Comparison of ENCODE assay signal across 1 cellular context in the genomic region with DNA sequence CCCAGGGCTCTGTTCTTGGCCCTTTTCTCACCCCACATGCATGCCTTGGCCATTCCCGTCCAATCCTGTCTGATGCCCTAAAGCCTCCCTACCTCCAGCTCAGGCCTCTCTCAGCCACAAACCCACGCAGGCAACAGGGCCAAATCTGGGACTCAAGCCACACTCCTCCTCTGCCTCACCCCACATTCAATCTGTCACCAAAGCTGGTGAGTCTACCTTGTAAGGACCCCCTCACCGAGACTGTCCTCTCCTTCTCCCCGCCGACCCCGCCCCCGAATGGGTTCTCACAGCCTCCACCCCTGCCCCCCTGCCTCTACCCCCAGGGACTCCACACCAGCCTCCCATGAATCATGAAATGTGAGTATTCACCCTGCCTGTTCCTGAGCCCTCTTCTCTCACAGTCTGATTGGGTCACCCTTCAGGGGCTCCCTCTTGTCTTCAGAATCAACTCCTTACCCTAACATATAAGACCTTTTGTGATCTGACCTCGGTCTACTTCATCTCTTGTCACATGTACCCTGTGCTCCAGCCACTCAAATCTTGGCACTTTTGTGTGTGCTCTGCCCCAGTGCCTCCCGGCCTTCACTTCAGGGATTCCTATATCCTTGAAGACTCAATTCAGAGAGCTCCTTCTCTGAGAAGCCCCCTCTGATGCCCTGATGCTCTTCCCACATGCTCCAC.
A peak's percentile ranks its signal among the peaks of the same experiment; 100 is the strongest.
TF ChIP-seq lines count a peak whose summit lies in the region.

No MANE protein-coding gene starts in this region.

TF ChIP-seq in HepG2, 621 proteins besides CTCF, POLR2A, EP300 and RAD21:
- TF ChIP-seq ELF3 (CRISPR knock-in tag; IDR thresholded peaks at IDR 0.05) (no peak), ZMYM3 (CRISPR knock-in tag; IDR thresholded peaks at IDR 0.05) (0 out of 2 replicates have a peak, but pooled peaks have one; percentile 26)
